Comparison of ENCODE assay signal across 1 cellular context in genomic region chr6:116100419-116101297, GRCh38.
TF ChIP-seq lines count a peak whose summit lies in the region.

Gene NT5DC1, plus strand, starts transcription at chr6:116100853. Its CDS starts 78 bp downstream, at chr6:116100931.

TF ChIP-seq in H1, 55 proteins besides CTCF, POLR2A, EP300 and RAD21 (continued from another document):
- TF ChIP-seq ATF2 (IDR thresholded peaks at IDR 0.05; ENCODE audit: low read length) (no peak), CEBPB (IDR thresholded peaks at IDR 0.05; ENCODE audit: low read depth, low read length) (0 out of 2 replicates have a peak, but pooled peaks have one; percentile 3), PHF8 (conservative IDR thresholded peaks at IDR 0.05; ENCODE audit: low read depth, low read length) (peak; percentile 96), CREB1 (IDR thresholded peaks at IDR 0.05) (peak; percentile 12; the same call in 1 of the 2 replicates), MAX (IDR thresholded peaks at IDR 0.05) (peak; percentile 39), TAF1 (IDR thresholded peaks at IDR 0.05; ENCODE audit: low read depth, low read length) (peak; percentile 83), ASH2L (IDR thresholded peaks at IDR 0.05; ENCODE audit: low read length) (peak; percentile 98), CTBP2 (IDR thresholded peaks at IDR 0.05; ENCODE audit: borderline replicate concordance, insufficient read depth, insufficient read length, low read length) (peak; percentile 41), E2F6 (IDR thresholded peaks at IDR 0.05) (peak; percentile 51), POLR2AphosphoS5 (IDR thresholded peaks at IDR 0.05; ENCODE audit: low read depth, low read length) (peak; percentile 95), TCF12 (IDR thresholded peaks at IDR 0.05; ENCODE audit: low read depth, low read length) (no peak), GTF2F1 (IDR thresholded peaks at IDR 0.05; ENCODE audit: borderline replicate concordance, low read depth, low read length) (peak; percentile 38; the same call in 1 of the 2 replicates), KDM4A (IDR thresholded peaks at IDR 0.05; ENCODE audit: low read depth, low read length, severe bottlenecking) (peak; percentile 86)
